Comparison of ENCODE assay signal across 1 cellular context in the genomic region with DNA sequence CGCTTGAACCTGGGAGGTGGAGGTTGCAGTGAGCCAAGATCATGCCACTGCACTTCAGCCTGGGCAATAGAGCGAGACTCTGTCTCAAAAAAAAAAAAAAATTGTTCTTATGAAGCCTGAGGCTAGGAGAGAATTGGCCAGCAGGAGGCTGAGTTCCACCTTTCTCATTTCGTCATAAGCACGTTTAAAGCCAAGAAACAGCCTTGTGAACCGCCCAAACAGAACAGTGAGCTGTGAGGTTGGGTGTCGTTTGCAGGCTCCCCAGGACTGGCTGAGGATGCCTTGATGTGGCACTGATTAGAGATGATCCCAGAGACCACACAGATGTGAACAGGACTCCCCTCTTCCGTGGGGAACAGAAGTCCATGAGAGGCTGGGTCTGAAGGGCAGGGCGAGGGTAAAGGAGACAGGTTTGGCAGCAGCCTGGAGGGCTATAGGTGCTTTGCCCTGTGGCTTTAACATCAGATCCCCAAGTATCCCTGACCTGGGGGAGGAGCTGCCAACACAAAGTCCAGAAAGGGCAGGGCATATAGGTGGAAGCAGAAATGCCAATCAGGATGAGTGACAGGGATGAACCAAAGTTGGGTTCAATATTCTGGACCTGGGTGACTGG.
A peak's percentile ranks its signal among the peaks of the same experiment; 100 is the strongest.
TF ChIP-seq lines count a peak whose summit lies in the region.

No MANE protein-coding gene starts in this region.

TF ChIP-seq in K562, 482 proteins besides CTCF, POLR2A, EP300 and RAD21 (continued from another document and continues in another):
- TF ChIP-seq, protein P1, sequence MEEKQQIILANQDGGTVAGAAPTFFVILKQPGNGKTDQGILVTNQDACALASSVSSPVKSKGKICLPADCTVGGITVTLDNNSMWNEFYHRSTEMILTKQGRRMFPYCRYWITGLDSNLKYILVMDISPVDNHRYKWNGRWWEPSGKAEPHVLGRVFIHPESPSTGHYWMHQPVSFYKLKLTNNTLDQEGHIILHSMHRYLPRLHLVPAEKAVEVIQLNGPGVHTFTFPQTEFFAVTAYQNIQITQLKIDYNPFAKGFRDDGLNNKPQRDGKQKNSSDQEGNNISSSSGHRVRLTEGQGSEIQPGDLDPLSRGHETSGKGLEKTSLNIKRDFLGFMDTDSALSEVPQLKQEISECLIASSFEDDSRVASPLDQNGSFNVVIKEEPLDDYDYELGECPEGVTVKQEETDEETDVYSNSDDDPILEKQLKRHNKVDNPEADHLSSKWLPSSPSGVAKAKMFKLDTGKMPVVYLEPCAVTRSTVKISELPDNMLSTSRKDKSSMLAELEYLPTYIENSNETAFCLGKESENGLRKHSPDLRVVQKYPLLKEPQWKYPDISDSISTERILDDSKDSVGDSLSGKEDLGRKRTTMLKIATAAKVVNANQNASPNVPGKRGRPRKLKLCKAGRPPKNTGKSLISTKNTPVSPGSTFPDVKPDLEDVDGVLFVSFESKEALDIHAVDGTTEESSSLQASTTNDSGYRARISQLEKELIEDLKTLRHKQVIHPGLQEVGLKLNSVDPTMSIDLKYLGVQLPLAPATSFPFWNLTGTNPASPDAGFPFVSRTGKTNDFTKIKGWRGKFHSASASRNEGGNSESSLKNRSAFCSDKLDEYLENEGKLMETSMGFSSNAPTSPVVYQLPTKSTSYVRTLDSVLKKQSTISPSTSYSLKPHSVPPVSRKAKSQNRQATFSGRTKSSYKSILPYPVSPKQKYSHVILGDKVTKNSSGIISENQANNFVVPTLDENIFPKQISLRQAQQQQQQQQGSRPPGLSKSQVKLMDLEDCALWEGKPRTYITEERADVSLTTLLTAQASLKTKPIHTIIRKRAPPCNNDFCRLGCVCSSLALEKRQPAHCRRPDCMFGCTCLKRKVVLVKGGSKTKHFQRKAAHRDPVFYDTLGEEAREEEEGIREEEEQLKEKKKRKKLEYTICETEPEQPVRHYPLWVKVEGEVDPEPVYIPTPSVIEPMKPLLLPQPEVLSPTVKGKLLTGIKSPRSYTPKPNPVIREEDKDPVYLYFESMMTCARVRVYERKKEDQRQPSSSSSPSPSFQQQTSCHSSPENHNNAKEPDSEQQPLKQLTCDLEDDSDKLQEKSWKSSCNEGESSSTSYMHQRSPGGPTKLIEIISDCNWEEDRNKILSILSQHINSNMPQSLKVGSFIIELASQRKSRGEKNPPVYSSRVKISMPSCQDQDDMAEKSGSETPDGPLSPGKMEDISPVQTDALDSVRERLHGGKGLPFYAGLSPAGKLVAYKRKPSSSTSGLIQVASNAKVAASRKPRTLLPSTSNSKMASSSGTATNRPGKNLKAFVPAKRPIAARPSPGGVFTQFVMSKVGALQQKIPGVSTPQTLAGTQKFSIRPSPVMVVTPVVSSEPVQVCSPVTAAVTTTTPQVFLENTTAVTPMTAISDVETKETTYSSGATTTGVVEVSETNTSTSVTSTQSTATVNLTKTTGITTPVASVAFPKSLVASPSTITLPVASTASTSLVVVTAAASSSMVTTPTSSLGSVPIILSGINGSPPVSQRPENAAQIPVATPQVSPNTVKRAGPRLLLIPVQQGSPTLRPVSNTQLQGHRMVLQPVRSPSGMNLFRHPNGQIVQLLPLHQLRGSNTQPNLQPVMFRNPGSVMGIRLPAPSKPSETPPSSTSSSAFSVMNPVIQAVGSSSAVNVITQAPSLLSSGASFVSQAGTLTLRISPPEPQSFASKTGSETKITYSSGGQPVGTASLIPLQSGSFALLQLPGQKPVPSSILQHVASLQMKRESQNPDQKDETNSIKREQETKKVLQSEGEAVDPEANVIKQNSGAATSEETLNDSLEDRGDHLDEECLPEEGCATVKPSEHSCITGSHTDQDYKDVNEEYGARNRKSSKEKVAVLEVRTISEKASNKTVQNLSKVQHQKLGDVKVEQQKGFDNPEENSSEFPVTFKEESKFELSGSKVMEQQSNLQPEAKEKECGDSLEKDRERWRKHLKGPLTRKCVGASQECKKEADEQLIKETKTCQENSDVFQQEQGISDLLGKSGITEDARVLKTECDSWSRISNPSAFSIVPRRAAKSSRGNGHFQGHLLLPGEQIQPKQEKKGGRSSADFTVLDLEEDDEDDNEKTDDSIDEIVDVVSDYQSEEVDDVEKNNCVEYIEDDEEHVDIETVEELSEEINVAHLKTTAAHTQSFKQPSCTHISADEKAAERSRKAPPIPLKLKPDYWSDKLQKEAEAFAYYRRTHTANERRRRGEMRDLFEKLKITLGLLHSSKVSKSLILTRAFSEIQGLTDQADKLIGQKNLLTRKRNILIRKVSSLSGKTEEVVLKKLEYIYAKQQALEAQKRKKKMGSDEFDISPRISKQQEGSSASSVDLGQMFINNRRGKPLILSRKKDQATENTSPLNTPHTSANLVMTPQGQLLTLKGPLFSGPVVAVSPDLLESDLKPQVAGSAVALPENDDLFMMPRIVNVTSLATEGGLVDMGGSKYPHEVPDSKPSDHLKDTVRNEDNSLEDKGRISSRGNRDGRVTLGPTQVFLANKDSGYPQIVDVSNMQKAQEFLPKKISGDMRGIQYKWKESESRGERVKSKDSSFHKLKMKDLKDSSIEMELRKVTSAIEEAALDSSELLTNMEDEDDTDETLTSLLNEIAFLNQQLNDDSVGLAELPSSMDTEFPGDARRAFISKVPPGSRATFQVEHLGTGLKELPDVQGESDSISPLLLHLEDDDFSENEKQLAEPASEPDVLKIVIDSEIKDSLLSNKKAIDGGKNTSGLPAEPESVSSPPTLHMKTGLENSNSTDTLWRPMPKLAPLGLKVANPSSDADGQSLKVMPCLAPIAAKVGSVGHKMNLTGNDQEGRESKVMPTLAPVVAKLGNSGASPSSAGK (IDR thresholded peaks at IDR 0.05): peak; percentile 48; the same call in 1 of the 2 replicates
- TF ChIP-seq, protein P2, sequence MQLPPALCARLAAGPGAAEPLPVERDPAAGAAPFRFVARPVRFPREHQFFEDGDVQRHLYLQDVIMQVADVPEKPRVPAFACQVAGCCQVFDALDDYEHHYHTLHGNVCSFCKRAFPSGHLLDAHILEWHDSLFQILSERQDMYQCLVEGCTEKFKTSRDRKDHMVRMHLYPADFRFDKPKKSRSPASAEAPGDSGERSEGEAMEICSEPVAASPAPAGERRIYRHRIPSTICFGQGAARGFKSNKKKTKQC (CRISPR knock-in tag; IDR thresholded peaks at IDR 0.05): no peak
- TF ChIP-seq, protein P3, sequence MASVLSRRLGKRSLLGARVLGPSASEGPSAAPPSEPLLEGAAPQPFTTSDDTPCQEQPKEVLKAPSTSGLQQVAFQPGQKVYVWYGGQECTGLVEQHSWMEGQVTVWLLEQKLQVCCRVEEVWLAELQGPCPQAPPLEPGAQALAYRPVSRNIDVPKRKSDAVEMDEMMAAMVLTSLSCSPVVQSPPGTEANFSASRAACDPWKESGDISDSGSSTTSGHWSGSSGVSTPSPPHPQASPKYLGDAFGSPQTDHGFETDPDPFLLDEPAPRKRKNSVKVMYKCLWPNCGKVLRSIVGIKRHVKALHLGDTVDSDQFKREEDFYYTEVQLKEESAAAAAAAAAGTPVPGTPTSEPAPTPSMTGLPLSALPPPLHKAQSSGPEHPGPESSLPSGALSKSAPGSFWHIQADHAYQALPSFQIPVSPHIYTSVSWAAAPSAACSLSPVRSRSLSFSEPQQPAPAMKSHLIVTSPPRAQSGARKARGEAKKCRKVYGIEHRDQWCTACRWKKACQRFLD (CRISPR knock-in tag; IDR thresholded peaks at IDR 0.05): peak; percentile 71; the same call in 1 of the 2 replicates
- TF ChIP-seq, protein P4, sequence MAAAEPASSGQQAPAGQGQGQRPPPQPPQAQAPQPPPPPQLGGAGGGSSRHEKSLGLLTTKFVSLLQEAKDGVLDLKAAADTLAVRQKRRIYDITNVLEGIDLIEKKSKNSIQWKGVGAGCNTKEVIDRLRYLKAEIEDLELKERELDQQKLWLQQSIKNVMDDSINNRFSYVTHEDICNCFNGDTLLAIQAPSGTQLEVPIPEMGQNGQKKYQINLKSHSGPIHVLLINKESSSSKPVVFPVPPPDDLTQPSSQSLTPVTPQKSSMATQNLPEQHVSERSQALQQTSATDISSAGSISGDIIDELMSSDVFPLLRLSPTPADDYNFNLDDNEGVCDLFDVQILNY (CRISPR knock-in tag; IDR thresholded peaks at IDR 0.05): 0 out of 2 replicates have a peak, but pooled peaks have one; percentile 0
- TF ChIP-seq LCOR (CRISPR knock-in tag; IDR thresholded peaks at IDR 0.05): no peak
- no peak for TF ChIP-seq ZBTB7A (IDR thresholded peaks at IDR 0.05; ENCODE audit: borderline replicate concordance, control insufficient read depth, low read depth, low read length)
- TF ChIP-seq, protein P5, sequence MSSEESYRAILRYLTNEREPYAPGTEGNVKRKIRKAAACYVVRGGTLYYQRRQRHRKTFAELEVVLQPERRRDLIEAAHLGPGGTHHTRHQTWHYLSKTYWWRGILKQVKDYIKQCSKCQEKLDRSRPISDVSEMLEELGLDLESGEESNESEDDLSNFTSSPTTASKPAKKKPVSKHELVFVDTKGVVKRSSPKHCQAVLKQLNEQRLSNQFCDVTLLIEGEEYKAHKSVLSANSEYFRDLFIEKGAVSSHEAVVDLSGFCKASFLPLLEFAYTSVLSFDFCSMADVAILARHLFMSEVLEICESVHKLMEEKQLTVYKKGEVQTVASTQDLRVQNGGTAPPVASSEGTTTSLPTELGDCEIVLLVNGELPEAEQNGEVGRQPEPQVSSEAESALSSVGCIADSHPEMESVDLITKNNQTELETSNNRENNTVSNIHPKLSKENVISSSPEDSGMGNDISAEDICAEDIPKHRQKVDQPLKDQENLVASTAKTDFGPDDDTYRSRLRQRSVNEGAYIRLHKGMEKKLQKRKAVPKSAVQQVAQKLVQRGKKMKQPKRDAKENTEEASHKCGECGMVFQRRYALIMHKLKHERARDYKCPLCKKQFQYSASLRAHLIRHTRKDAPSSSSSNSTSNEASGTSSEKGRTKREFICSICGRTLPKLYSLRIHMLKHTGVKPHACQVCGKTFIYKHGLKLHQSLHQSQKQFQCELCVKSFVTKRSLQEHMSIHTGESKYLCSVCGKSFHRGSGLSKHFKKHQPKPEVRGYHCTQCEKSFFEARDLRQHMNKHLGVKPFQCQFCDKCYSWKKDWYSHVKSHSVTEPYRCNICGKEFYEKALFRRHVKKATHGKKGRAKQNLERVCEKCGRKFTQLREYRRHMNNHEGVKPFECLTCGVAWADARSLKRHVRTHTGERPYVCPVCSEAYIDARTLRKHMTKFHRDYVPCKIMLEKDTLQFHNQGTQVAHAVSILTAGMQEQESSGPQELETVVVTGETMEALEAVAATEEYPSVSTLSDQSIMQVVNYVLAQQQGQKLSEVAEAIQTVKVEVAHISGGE (CRISPR knock-in tag; IDR thresholded peaks at IDR 0.05): 0 out of 6 replicates have a peak, but pooled peaks of 1 of the 3 experiments have one; percentile 12
- TF ChIP-seq, protein P6, sequence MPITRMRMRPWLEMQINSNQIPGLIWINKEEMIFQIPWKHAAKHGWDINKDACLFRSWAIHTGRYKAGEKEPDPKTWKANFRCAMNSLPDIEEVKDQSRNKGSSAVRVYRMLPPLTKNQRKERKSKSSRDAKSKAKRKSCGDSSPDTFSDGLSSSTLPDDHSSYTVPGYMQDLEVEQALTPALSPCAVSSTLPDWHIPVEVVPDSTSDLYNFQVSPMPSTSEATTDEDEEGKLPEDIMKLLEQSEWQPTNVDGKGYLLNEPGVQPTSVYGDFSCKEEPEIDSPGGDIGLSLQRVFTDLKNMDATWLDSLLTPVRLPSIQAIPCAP (CRISPR knock-in tag; IDR thresholded peaks at IDR 0.05; ENCODE audit: borderline replicate concordance): no peak
- TF ChIP-seq, protein P7, sequence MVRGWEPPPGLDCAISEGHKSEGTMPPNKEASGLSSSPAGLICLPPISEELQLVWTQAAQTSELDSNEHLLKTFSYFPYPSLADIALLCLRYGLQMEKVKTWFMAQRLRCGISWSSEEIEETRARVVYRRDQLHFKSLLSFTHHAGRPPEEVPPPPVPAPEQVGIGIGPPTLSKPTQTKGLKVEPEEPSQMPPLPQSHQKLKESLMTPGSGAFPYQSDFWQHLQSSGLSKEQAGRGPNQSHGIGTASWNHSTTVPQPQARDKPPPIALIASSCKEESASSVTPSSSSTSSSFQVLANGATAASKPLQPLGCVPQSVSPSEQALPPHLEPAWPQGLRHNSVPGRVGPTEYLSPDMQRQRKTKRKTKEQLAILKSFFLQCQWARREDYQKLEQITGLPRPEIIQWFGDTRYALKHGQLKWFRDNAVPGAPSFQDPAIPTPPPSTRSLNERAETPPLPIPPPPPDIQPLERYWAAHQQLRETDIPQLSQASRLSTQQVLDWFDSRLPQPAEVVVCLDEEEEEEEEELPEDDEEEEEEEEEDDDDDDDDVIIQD (CRISPR knock-in tag; IDR thresholded peaks at IDR 0.05): 0 out of 2 replicates have a peak, but pooled peaks have one; percentile 12
- no peak for TF ChIP-seq STAT5A (IDR thresholded peaks at IDR 0.05; ENCODE audit: borderline replicate concordance, low read length)
- TF ChIP-seq NFRKB (IDR thresholded peaks at IDR 0.05; ENCODE audit: low read depth): 0 out of 2 replicates have a peak, but pooled peaks have one; percentile 19
- TF ChIP-seq BRD9 (IDR thresholded peaks at IDR 0.05; ENCODE audit: low read depth, partially characterized antibody): peak; percentile 30
- TF ChIP-seq, protein P8, sequence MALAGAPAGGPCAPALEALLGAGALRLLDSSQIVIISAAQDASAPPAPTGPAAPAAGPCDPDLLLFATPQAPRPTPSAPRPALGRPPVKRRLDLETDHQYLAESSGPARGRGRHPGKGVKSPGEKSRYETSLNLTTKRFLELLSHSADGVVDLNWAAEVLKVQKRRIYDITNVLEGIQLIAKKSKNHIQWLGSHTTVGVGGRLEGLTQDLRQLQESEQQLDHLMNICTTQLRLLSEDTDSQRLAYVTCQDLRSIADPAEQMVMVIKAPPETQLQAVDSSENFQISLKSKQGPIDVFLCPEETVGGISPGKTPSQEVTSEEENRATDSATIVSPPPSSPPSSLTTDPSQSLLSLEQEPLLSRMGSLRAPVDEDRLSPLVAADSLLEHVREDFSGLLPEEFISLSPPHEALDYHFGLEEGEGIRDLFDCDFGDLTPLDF (CRISPR knock-in tag; IDR thresholded peaks at IDR 0.05): no peak
- TF ChIP-seq NR2C2 (CRISPR knock-in tag; IDR thresholded peaks at IDR 0.05): no peak
- TF ChIP-seq NR2C2 (tag; IDR thresholded peaks at IDR 0.05): peak; percentile 33; the same call in 1 of the 2 replicates
- no peak for TF ChIP-seq STAG1 (CRISPR knock-in tag; IDR thresholded peaks at IDR 0.05; ENCODE audit: borderline replicate concordance)
- no peak for TF ChIP-seq NFIX (CRISPR knock-in tag; IDR thresholded peaks at IDR 0.05; ENCODE audit: low read depth)
- TF ChIP-seq DMBX1 (CRISPR knock-in tag; IDR thresholded peaks at IDR 0.05; ENCODE audit: borderline replicate concordance): peak; percentile 87; the same call in 1 of the 2 replicates
- TF ChIP-seq KLF6 (CRISPR knock-in tag; IDR thresholded peaks at IDR 0.05; ENCODE audit: borderline replicate concordance): no peak
- no peak for TF ChIP-seq GABPB1 (CRISPR knock-in tag; IDR thresholded peaks at IDR 0.05)
- TF ChIP-seq, protein P9, sequence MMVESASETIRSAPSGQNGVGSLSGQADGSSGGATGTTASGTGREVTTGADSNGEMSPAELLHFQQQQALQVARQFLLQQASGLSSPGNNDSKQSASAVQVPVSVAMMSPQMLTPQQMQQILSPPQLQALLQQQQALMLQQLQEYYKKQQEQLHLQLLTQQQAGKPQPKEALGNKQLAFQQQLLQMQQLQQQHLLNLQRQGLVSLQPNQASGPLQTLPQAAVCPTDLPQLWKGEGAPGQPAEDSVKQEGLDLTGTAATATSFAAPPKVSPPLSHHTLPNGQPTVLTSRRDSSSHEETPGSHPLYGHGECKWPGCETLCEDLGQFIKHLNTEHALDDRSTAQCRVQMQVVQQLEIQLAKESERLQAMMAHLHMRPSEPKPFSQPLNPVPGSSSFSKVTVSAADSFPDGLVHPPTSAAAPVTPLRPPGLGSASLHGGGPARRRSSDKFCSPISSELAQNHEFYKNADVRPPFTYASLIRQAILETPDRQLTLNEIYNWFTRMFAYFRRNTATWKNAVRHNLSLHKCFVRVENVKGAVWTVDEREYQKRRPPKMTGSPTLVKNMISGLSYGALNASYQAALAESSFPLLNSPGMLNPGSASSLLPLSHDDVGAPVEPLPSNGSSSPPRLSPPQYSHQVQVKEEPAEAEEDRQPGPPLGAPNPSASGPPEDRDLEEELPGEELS (CRISPR knock-in tag; IDR thresholded peaks at IDR 0.05; ENCODE audit: borderline replicate concordance): 0 out of 2 replicates have a peak, but pooled peaks have one; percentile 59
- no peak for TF ChIP-seq KLF16 (IDR thresholded peaks at IDR 0.05)
- TF ChIP-seq FOXP1 (CRISPR knock-in tag; IDR thresholded peaks at IDR 0.05): 0 out of 2 replicates have a peak, but pooled peaks have one; percentile 13
- peak; percentile 55 for TF ChIP-seq SMAD4 (CRISPR knock-in tag; conservative IDR thresholded peaks at IDR 0.05)
